Comparison of ENCODE assay signal across 11 cellular contexts in genomic region chr4:7045961-7046921, GRCh38. TPM values are rescaled to one million over a fixed set of nuclear protein-coding genes. Genes with fewer than 3 reads are reported as not detected.
A peak's percentile ranks its signal among the peaks of the same experiment; 100 is the strongest.
DNase-seq lines count a peak whose midpoint lies in the region; ATAC-seq, FAIRE-seq and TF ChIP-seq lines count a peak whose summit lies in the region.
"Had no signal": no experiment of that assay in that cellular context is flagged by ENCODE, and none has a peak within 500 bp of the region (broad histone marks: within the 10 kb centered on the region; RNA-seq: fewer than 3 reads in every experiment).

No MANE protein-coding gene starts in this region.

- TF ChIP-seq CTCF in GM12875 (IDR thresholded peaks at IDR 0.05; ENCODE audit: borderline replicate concordance, insufficient read depth, low read depth, low read length) (no peak), HEK293 (tag by site-specific recombination; IDR thresholded peaks at IDR 0.05) (no peak), parathyroid adenoma (IDR thresholded peaks at IDR 0.05) (no peak)

- H3K27ac ChIP-seq in HEK293 (ENCODE audit: extremely low read depth, low read depth, low read length) (no peak overlapping the region), parathyroid adenoma (no peak overlapping the region)
- H3K27ac ChIP-seq: vagina had no signal

- H3K36me3 ChIP-seq in HEK293 (ENCODE audit: control insufficient read depth in 2 of 2, insufficient read depth in 1 of 2, low read length in 2 of 2) (peaks cover 0 to 21% of the 10 kb centered on the region in 2 experiments; a peak in 1 of 3 replicates), parathyroid adenoma (ENCODE audit: control insufficient read depth, insufficient read depth, low read length) (no peaks in the 10 kb centered on the region)
- H3K36me3 ChIP-seq: vagina had no signal

- H3K9me3 ChIP-seq in HEK293 (ENCODE audit: control insufficient read depth, insufficient read depth, low read depth, low read length): no peaks in the 10 kb centered on the region
- H3K9me3 ChIP-seq in parathyroid adenoma (ENCODE audit: control insufficient read depth, low read length): no peaks in the 10 kb centered on the region
- H3K9me3 ChIP-seq: vagina had no signal

- CTCF ChIA-PET in HEK293 (lab: Yijun Ruan, JAX): interaction anchor here (0.7 to 1.1 kb wide), 4 partner anchors 25 to 72 kb away, joined by 3 to 4 read pairs (median 3); no protein-coding TSS in a partner anchor

- DNase-seq in activated naive CD8-positive, alpha-beta T cell treated with anti-CD3 and anti-CD28 coated beads, Interleukin-2, amount 50 U/mL, for 24 hours: no peak
- no peak for DNase-seq in frontal cortex (ENCODE audit: low spot score in 2 of 2)
- DNase-seq: activated naive CD8-positive, alpha-beta T cell treated with anti-CD3 and anti-CD28 coated beads, Interleukin-2, amount 10 ng/mL, durations not matched to agents 7 days and 5 days had no signal

- H3K4me3 ChIP-seq in GM12875 (ENCODE audit: low read depth, low read length): peak overlapping the region; percentile 33
- no peak overlapping the region for H3K4me3 ChIP-seq in HEK293 (ENCODE audit: low read depth, low read length)
- no peak overlapping the region for H3K4me3 ChIP-seq in parathyroid adenoma (ENCODE audit: low read depth, low read length)
- H3K4me3 ChIP-seq: smooth muscle cell, vagina had no signal

- peak overlapping the region; percentile 84 for H3K4me3 Mint-ChIP-seq in activated naive CD8-positive, alpha-beta T cell treated with anti-CD3 and anti-CD28 coated beads, Interleukin-2, amount 50 U/mL, for 24 hours

- H3K27me3 ChIP-seq in parathyroid adenoma (ENCODE audit: control insufficient read depth, insufficient read depth, low read length): no peaks in the 10 kb centered on the region
- H3K27me3 ChIP-seq: vagina had no signal

- H3K4me1 ChIP-seq in HEK293 (ENCODE audit: control insufficient read depth, insufficient read depth, low read length) (peaks cover 3% of the 10 kb centered on the region; the same call in 1 of the 2 replicates), parathyroid adenoma (peaks cover 10% of the 10 kb centered on the region)

- ATAC-seq in activated naive CD8-positive, alpha-beta T cell treated with anti-CD3 and anti-CD28 coated beads, Interleukin-2, amount 50 U/mL, for 24 hours: no peak
- ATAC-seq in activated CD4-positive, CD25-positive, alpha-beta regulatory T cell treated with anti-CD3 and anti-CD28 coated beads, Interleukin-2, amount 50 U/mL, for 24 hours: no peak
- ATAC-seq in GM18909 (IDR thresholded peaks at IDR 0.05; ENCODE audit: poor library complexity, unreplicated experiment) (no peak), GM19463 (IDR thresholded peaks at IDR 0.05; ENCODE audit: unreplicated experiment) (no peak)

- POLR2A ChIA-PET in HEK293 (lab: Yijun Ruan, JAX): interaction anchor here (3.5 kb wide), 1 partner anchor 21 kb away, joined by 14 read pairs; the partner anchor contains the start of gene GRPEL1

- H3K36me3 Mint-ChIP-seq in activated naive CD8-positive, alpha-beta T cell treated with anti-CD3 and anti-CD28 coated beads, Interleukin-2, amount 50 U/mL, for 24 hours (ENCODE audit: low read depth): no peaks in the 10 kb centered on the region

- FAIRE-seq in frontal cortex (lab: Jason Lieb, UNC): no peak

- H3K27me3 Mint-ChIP-seq in activated naive CD8-positive, alpha-beta T cell treated with anti-CD3 and anti-CD28 coated beads, Interleukin-2, amount 50 U/mL, for 24 hours: peaks cover 4% of the 10 kb centered on the region

- H3K9ac ChIP-seq in parathyroid adenoma: no peak overlapping the region

- peaks cover 43% of the 10 kb centered on the region for H3K4me1 Mint-ChIP-seq in activated naive CD8-positive, alpha-beta T cell treated with anti-CD3 and anti-CD28 coated beads, Interleukin-2, amount 50 U/mL, for 24 hours

- H3K9me3 Mint-ChIP-seq in activated naive CD8-positive, alpha-beta T cell treated with anti-CD3 and anti-CD28 coated beads, Interleukin-2, amount 50 U/mL, for 24 hours: no peaks in the 10 kb centered on the region
- H3K9me3 Mint-ChIP-seq: activated naive CD8-positive, alpha-beta T cell treated with anti-CD3 and anti-CD28 coated beads, Interleukin-2, amount 10 ng/mL, durations not matched to agents 7 days and 5 days had no signal

- peak overlapping the region; percentile 23 for H3K27ac Mint-ChIP-seq in activated naive CD8-positive, alpha-beta T cell treated with anti-CD3 and anti-CD28 coated beads, Interleukin-2, amount 50 U/mL, for 24 hours
- H3K27ac Mint-ChIP-seq: activated naive CD8-positive, alpha-beta T cell treated with anti-CD3 and anti-CD28 coated beads, Interleukin-2, amount 10 ng/mL, durations not matched to agents 7 days and 5 days had no signal

- peaks cover 50% of the 10 kb centered on the region for H3K79me2 ChIP-seq in parathyroid adenoma

- H3K4me2 ChIP-seq in parathyroid adenoma (ENCODE audit: low read length): peak overlapping the region; percentile 17
- H3K4me2 ChIP-seq: smooth muscle cell had no signal

- no peak overlapping the region for H2AFZ ChIP-seq in parathyroid adenoma

TF ChIP-seq in HEK293, 187 proteins besides CTCF, POLR2A, EP300 and RAD21:
- TF ChIP-seq SCRT2 (tag by site-specific recombination; IDR thresholded peaks at IDR 0.05): peak; percentile 73
- TF ChIP-seq SP2 (tag by site-specific recombination; IDR thresholded peaks at IDR 0.05): no peak
TF ChIP-seq in HEK293: peak in this region for 1.

RNA-seq across cellular contexts. Expression of gene TADA2B, which starts 3.1 kb away (rescaled TPM):
- total RNA-seq in frontal cortex: 19.2 TPM

RNA-seq across cellular contexts. Expression of gene GRPEL1, which starts 21.6 kb away (rescaled TPM):
- 15.1 TPM for total RNA-seq in frontal cortex
